In genomic region chr3:130110622-130111169, GRCh38 we compare ENCODE assay signal across 9 cellular contexts. TPM values are rescaled to one million over a fixed set of nuclear protein-coding genes. Genes with fewer than 3 reads are reported as not detected.
DNase-seq lines count a peak whose midpoint lies in the region; FAIRE-seq and TF ChIP-seq lines count a peak whose summit lies in the region.
"Not testable (repeated sequence)": the region's sequence is repeated elsewhere in the genome, so short reads cannot be mapped to it uniquely, and the experiment has no call there.
"Had no signal": no experiment of that assay in that cellular context is flagged by ENCODE, and none has a peak within 500 bp of the region (broad histone marks: within the 10 kb centered on the region; RNA-seq: fewer than 3 reads in every experiment).

No MANE protein-coding gene starts in this region.

- H3K27me3 ChIP-seq in GM23248 (replicated peaks; ENCODE audit: insufficient read depth); astrocyte (ENCODE audit: insufficient read depth, low read length); mesenchymal stem cell (ENCODE audit: control insufficient read depth in 1 of 2, insufficient read depth in 1 of 2, low read length in 2 of 2); skeletal muscle tissue (ENCODE audit: control insufficient read depth in 3 of 3, insufficient read depth in 3 of 3, low read length in 3 of 3): not testable (repeated sequence)

- H4K20me1 ChIP-seq in GM23248 (ENCODE audit: insufficient read depth); astrocyte (ENCODE audit: insufficient read depth, low read length): not testable (repeated sequence)

- not testable (repeated sequence) for H3K79me1 ChIP-seq in mesenchymal stem cell (replicated peaks; ENCODE audit: low read length, poor library complexity, severe bottlenecking)

- not testable (repeated sequence) for H3F3A ChIP-seq in GM23248 (ENCODE audit: insufficient read depth)

- H2BK120ac ChIP-seq in mesenchymal stem cell (ENCODE audit: low read depth, low read length) = not testable (repeated sequence)

- not testable (repeated sequence) for H3K9me2 ChIP-seq in GM23248 (ENCODE audit: insufficient read depth)

- peak overlapping the region; percentile 92 for H3K4me3 Mint-ChIP-seq in T-helper 2 cell treated with Interferon-gamma antibody and Interleukin-4, amounts not matched to agents 5 μg/mL and 100 μg/mL, for 36 hours
- peak overlapping the region; percentile 92 for H3K4me3 Mint-ChIP-seq in astrocyte (ENCODE audit: unreplicated experiment)

- not testable (repeated sequence) for H3K14ac ChIP-seq in mesenchymal stem cell (ENCODE audit: low read length in 2 of 2)

- not testable (repeated sequence) for H3K4me1 ChIP-seq in GM23248 (ENCODE audit: insufficient read depth); astrocyte (ENCODE audit: insufficient read depth, low read length); mesenchymal stem cell (ENCODE audit: control insufficient read depth, insufficient read depth, low read depth, low read length); skeletal muscle tissue (ENCODE audit: control insufficient read depth in 3 of 3, insufficient read depth in 3 of 3, low read length in 3 of 3)

- peak overlapping the region; percentile 27 for H4K91ac ChIP-seq in mesenchymal stem cell (ENCODE audit: low read length)

- not testable (repeated sequence) for H3K9me3 Mint-ChIP-seq in T-helper 2 cell treated with Interferon-gamma antibody and Interleukin-4, amounts not matched to agents 5 μg/mL and 100 μg/mL, for 36 hours; astrocyte (ENCODE audit: unreplicated experiment)

- FAIRE-seq in astrocyte (lab: Jason Lieb, UNC) = not testable (repeated sequence)

- not testable (repeated sequence) for H2AK5ac ChIP-seq in mesenchymal stem cell (ENCODE audit: low read length, severe bottlenecking)

- WGBS in GM23248 (ENCODE audit: low coverage in 1 of 2, low lambda C conversion rate in 2 of 2, missing lambda C conversion rate in 2 of 2), 2 experiments = 1% methylated on average over 15 to 17 of the region's 17 CpGs
- 0% methylated on average over 16 of the region's 17 CpGs for WGBS in mesenchymal stem cell

- H2AFZ ChIP-seq in GM23248 (peak overlapping the region; percentile 84), astrocyte (ENCODE audit: low read depth, low read length) (peak overlapping the region; percentile 88), mesenchymal stem cell (ENCODE audit: low read depth, low read length) (peak overlapping the region; percentile 97)

- H3K79me2 ChIP-seq in GM23248 (ENCODE audit: insufficient read depth); astrocyte (ENCODE audit: insufficient read depth, low read length): not testable (repeated sequence)

- H4K8ac ChIP-seq in mesenchymal stem cell (ENCODE audit: low read length) = peak overlapping the region; percentile 19

- peak overlapping the region; percentile 80 for H2BK15ac ChIP-seq in mesenchymal stem cell (ENCODE audit: low read depth, poor library complexity, severe bottlenecking)

- in situ Hi-C loops in GM23248 (cut with MboI) = not testable (repeated sequence)

- DNase-seq in GM23248 (peak; percentile 67), NCI-H1436 (lab: John Stamatoyannopoulos, UW) (peak; percentile 27), astrocyte (ENCODE audit: low read depth) (peak; percentile 57), fibroblast of peridontal ligament (ENCODE audit: extremely low read depth) (peak; percentile 56), mesenchymal stem cell (peak; percentile 81)
- DNase-seq in T-helper 2 cell treated with Interferon-gamma antibody and Interleukin-4, amounts not matched to agents 5 μg/mL and 100 μg/mL, for 36 hours (ENCODE audit: low spot score) = not testable (repeated sequence)

- H3K27me3 Mint-ChIP-seq in T-helper 2 cell treated with Interferon-gamma antibody and Interleukin-4, amounts not matched to agents 5 μg/mL and 100 μg/mL, for 36 hours (ENCODE audit: low read depth); astrocyte (ENCODE audit: low read depth, unreplicated experiment): not testable (repeated sequence)

- H3K9me3 ChIP-seq in GM23248 (ENCODE audit: low read depth); astrocyte (ENCODE audit: insufficient read depth, low read depth, low read length); mesenchymal stem cell (ENCODE audit: control insufficient read depth, low read length); skeletal muscle tissue (ENCODE audit: control insufficient read depth in 3 of 3, low read length in 3 of 3): not testable (repeated sequence)

- H3K4me3 ChIP-seq in GM23248 (peak overlapping the region; percentile 89), astrocyte (ENCODE audit: insufficient read depth, low read depth, low read length) (peak overlapping the region; percentile 75), mesenchymal stem cell (ENCODE audit: insufficient read depth in 1 of 2, low read depth in 1 of 2, low read length in 2 of 2) (peak overlapping the region; percentile 87 to 91), skeletal muscle tissue (ENCODE audit: low read length in 3 of 3) (peak overlapping the region; percentile 68 to 79 (median 79))

- not testable (repeated sequence) for H3K23ac ChIP-seq in mesenchymal stem cell (ENCODE audit: low read length in 2 of 2)

- peak overlapping the region in 1 of 2 experiments; percentile 41 for H3K4ac ChIP-seq in mesenchymal stem cell (ENCODE audit: low read depth in 1 of 2, low read length in 2 of 2)

- H3K27ac Mint-ChIP-seq in T-helper 2 cell treated with Interferon-gamma antibody and Interleukin-4, amounts not matched to agents 5 μg/mL and 100 μg/mL, for 36 hours = peak overlapping the region; percentile 85
- peak overlapping the region; percentile 93 for H3K27ac Mint-ChIP-seq in astrocyte (ENCODE audit: unreplicated experiment)

- H3K4me1 Mint-ChIP-seq in T-helper 2 cell treated with Interferon-gamma antibody and Interleukin-4, amounts not matched to agents 5 μg/mL and 100 μg/mL, for 36 hours (ENCODE audit: low read depth) = peaks cover 13% of the 10 kb centered on the region
- peaks cover 11% of the 10 kb centered on the region for H3K4me1 Mint-ChIP-seq in astrocyte (ENCODE audit: low read depth, unreplicated experiment)

- not testable (repeated sequence) for H3K36me3 Mint-ChIP-seq in T-helper 2 cell treated with Interferon-gamma antibody and Interleukin-4, amounts not matched to agents 5 μg/mL and 100 μg/mL, for 36 hours (ENCODE audit: low read depth); astrocyte (ENCODE audit: low read depth, unreplicated experiment)

- peak overlapping the region; percentile 54 to 84 for H3K18ac ChIP-seq in mesenchymal stem cell (ENCODE audit: low read depth in 1 of 2, low read length in 2 of 2)

- H3K9ac ChIP-seq in GM23248 = peak overlapping the region; percentile 97
- peak overlapping the region; percentile 92 for H3K9ac ChIP-seq in astrocyte (ENCODE audit: low read length)
- peak overlapping the region; percentile 92 for H3K9ac ChIP-seq in mesenchymal stem cell (ENCODE audit: low read length)
- peak overlapping the region; percentile 51 to 74 (median 70) for H3K9ac ChIP-seq in skeletal muscle tissue (ENCODE audit: low read depth in 1 of 3, low read length in 3 of 3)

- H3K27ac ChIP-seq in 22Rv1 (peak overlapping the region; percentile 56), GM23248 (peak overlapping the region; percentile 94), astrocyte (ENCODE audit: low read depth, low read length) (peak overlapping the region; percentile 79), mesenchymal stem cell (ENCODE audit: low read length, poor library complexity, severe bottlenecking) (peak overlapping the region; percentile 73), skeletal muscle tissue (ENCODE audit: low read depth, low read length) (peak overlapping the region; percentile 56)

- H2BK5ac ChIP-seq in mesenchymal stem cell (ENCODE audit: low read depth, low read length, poor library complexity, severe bottlenecking) = peak overlapping the region; percentile 73

- peak overlapping the region; percentile 78 for H3K4me2 ChIP-seq in GM23248 (ENCODE audit: unreplicated experiment)
- peak overlapping the region; percentile 87 for H3K4me2 ChIP-seq in astrocyte (ENCODE audit: low read length)
- H3K4me2 ChIP-seq in mesenchymal stem cell (ENCODE audit: low read length, poor library complexity, severe bottlenecking) = peak overlapping the region; percentile 96

- not testable (repeated sequence) for H3K36me3 ChIP-seq in GM23248 (ENCODE audit: low read depth); astrocyte (ENCODE audit: insufficient read depth, low read length); mesenchymal stem cell (ENCODE audit: control insufficient read depth in 1 of 2, insufficient read depth in 2 of 2, low read depth in 1 of 2, low read length in 2 of 2); skeletal muscle tissue (ENCODE audit: control insufficient read depth in 3 of 3, insufficient read depth in 3 of 3, low read length in 3 of 3)

- peak overlapping the region in 1 of 2 experiments; percentile 52 for H2BK12ac ChIP-seq in mesenchymal stem cell (ENCODE audit: low read length in 2 of 2)

- TF ChIP-seq CTCF in 22Rv1 (IDR thresholded peaks at IDR 0.05); astrocyte (IDR thresholded peaks at IDR 0.05; ENCODE audit: insufficient read depth, low read depth, low read length): not testable (repeated sequence)

RNA-seq across cellular contexts. Expression of gene ALG1L2, which starts 29.1 kb away (rescaled TPM):
- not detected in 2 replicates for total RNA-seq in GM23248 (2014; rRNA removed; shearing (Covaris generic))
- polyA plus RNA-seq in GM23248 (2016; fragmentation: Nextera tagmentation; extraction: Ambion mirVana) = 0.49 and 0.63 TPM in 2 replicates
- total RNA-seq in astrocyte = 0.41 and 0.94 TPM in 2 replicates
- polyA plus RNA-seq in mesenchymal stem cell (2013, experiment 1 of 2) = not detected
- not detected for polyA plus RNA-seq in mesenchymal stem cell (2013, experiment 2 of 2)
- total RNA-seq in skeletal muscle tissue = 3.7 TPM
- total RNA-seq: T-helper 1 cell treated with Interleukin-12 subunit alpha and Interleukin-12 subunit beta and Interleukin-4 antibody, amounts not matched to agents 30 ng/mL and 1 ng/mL, for 36 hours had no signal
